Comparison of ENCODE assay signal across 8 cellular contexts in the genomic region with DNA sequence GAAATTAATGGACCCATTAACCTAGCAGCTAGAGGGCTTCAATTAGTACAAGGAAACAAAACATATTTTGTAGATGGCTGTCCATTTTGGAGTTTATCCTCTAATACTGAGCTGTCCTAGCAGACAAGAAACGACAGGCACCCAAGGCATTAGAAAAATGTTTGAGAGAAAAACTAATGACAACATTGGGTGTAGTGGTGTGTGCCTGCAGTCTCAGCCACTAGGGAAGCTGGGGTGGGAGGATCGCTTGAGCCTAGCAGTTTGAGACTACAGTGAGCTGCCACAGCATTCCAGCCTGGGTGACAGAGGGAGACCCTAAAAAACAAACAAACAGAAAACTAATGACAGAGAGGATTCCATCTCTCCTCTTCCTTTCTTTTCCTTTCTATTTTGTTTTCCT. TPM values are rescaled to one million over a fixed set of nuclear protein-coding genes. Genes with fewer than 3 reads are reported as not detected.
DNase-seq lines count a peak whose midpoint lies in the region; ATAC-seq, FAIRE-seq and TF ChIP-seq lines count a peak whose summit lies in the region.

No MANE protein-coding gene starts in this region.

- TF ChIP-seq CTCF in left ventricle myocardium inferior (IDR thresholded peaks at IDR 0.05; ENCODE audit: borderline replicate concordance), result peak; percentile 49

- H3K36me3 Mint-ChIP-seq in activated CD8-positive, alpha-beta T cell treated with anti-CD3 and anti-CD28 coated beads, Interleukin-2, amount 10 ng/mL, durations not matched to agents 7 days and 5 days (ENCODE audit: low read depth), result no peaks in the 10 kb centered on the region

- no peaks in the 10 kb centered on the region for H3K9me3 Mint-ChIP-seq in activated CD8-positive, alpha-beta T cell treated with anti-CD3 and anti-CD28 coated beads, Interleukin-2, amount 10 ng/mL, durations not matched to agents 7 days and 5 days (ENCODE audit: insufficient read depth)

- ATAC-seq in activated CD8-positive, alpha-beta T cell treated with anti-CD3 and anti-CD28 coated beads, Interleukin-2, amount 10 ng/mL, durations not matched to agents 7 days and 5 days, result no peak
- ATAC-seq in HG03469 (IDR thresholded peaks at IDR 0.05; ENCODE audit: unreplicated experiment), result no peak

- peak overlapping the region; percentile 99 for H3K27ac ChIP-seq in left ventricle myocardium inferior (replicated peaks)
- H3K27ac ChIP-seq in skin epidermis, result peak overlapping the region in 11 of 21 experiments; percentile 57 to 95 (median 83)

- H3K4me3 ChIP-seq in left ventricle myocardium inferior (peak overlapping the region; percentile 86), skin epidermis (peak overlapping the region in 6 of 7 experiments; percentile 54 to 69 (median 58))

- peaks cover 74% of the 10 kb centered on the region for H3K4me1 ChIP-seq in left ventricle myocardium inferior

- CTCF ChIA-PET in activated CD8-positive, alpha-beta T cell treated with anti-CD3 and anti-CD28 coated beads, Interleukin-2, amount 10 ng/mL, durations not matched to agents 7 days and 5 days (lab: Charles Lee), result no interaction called here

- peaks cover 23% of the 10 kb centered on the region for H3K4me1 Mint-ChIP-seq in activated CD8-positive, alpha-beta T cell treated with anti-CD3 and anti-CD28 coated beads, Interleukin-2, amount 10 ng/mL, durations not matched to agents 7 days and 5 days (ENCODE audit: low read depth)

- H3K27me3 Mint-ChIP-seq in activated CD8-positive, alpha-beta T cell treated with anti-CD3 and anti-CD28 coated beads, Interleukin-2, amount 10 ng/mL, durations not matched to agents 7 days and 5 days (ENCODE audit: low read depth), result peaks cover 55% of the 10 kb centered on the region

- DNase-seq in GM19239 (ENCODE audit: insufficient read length, low spot score) (no peak), left ventricle myocardium inferior (no peak), MV-4-11 (lab: John Stamatoyannopoulos, UW) (no peak), HuH-7 (ENCODE audit: low spot score) (no peak)
- DNase-seq in activated CD8-positive, alpha-beta T cell treated with anti-CD3 and anti-CD28 coated beads, Interleukin-2, amount 10 ng/mL, durations not matched to agents 7 days and 5 days, result no peak
- no peak for DNase-seq in stimulated activated CD4-positive, alpha-beta T cell treated with anti-CD3 and anti-CD28 coated beads, Interleukin-15, amount 100 ng/mL, for 24 hours

- no peaks in the 10 kb centered on the region for H3K27me3 ChIP-seq in left ventricle myocardium inferior (ENCODE audit: low read depth)

- H3K36me3 ChIP-seq in left ventricle myocardium inferior, result peaks cover 9% of the 10 kb centered on the region

- no peaks in the 10 kb centered on the region for H3K9me3 ChIP-seq in left ventricle myocardium inferior (replicated peaks)

- FAIRE-seq in GM19239 (lab: Jason Lieb, UNC), result peak; percentile 87

- peak overlapping the region; percentile 11 for H3K27ac Mint-ChIP-seq in activated CD8-positive, alpha-beta T cell treated with anti-CD3 and anti-CD28 coated beads, Interleukin-2, amount 10 ng/mL, durations not matched to agents 7 days and 5 days

- intact Hi-C loops in left ventricle myocardium inferior (cut with micrococcal nuclease), result no loop called here

- peak overlapping the region; percentile 38 for H3K4me3 Mint-ChIP-seq in activated CD8-positive, alpha-beta T cell treated with anti-CD3 and anti-CD28 coated beads, Interleukin-2, amount 10 ng/mL, durations not matched to agents 7 days and 5 days

- POLR2A ChIA-PET in activated CD8-positive, alpha-beta T cell treated with anti-CD3 and anti-CD28 coated beads, Interleukin-2, amount 10 ng/mL, durations not matched to agents 7 days and 5 days (lab: Charles Lee), result no interaction called here

RNA-seq across cellular contexts. Expression of gene A4GALT, which starts 1.5 kb away (rescaled TPM):
- under 1 TPM in 1 of 2 experiments, not detected in 1; 0.16 TPM for total RNA-seq in activated CD8-positive, alpha-beta T cell treated with anti-CD3 and anti-CD28 coated beads, Interleukin-2, amount 10 ng/mL, durations not matched to agents 7 days and 5 days
- 94.9 TPM for total RNA-seq in left ventricle myocardium inferior

Comparison
In these comparisons a context has a peak if more than half of its experiments do, and no peak if none do; other contexts are left out.
1. RNA of gene A4GALT, which starts 1.5 kb away (total RNA-seq): 94.9 TPM in left ventricle myocardium inferior (single experiment); 0.16 TPM in activated CD8-positive, alpha-beta T cell treated with anti-CD3 and anti-CD28 coated beads, Interleukin-2, amount 10 ng/mL, durations not matched to agents 7 days and 5 days; every median in the first group is over 10 times any median in the second.